ENCODE assay signal across 8 cellular contexts in the genomic region with DNA sequence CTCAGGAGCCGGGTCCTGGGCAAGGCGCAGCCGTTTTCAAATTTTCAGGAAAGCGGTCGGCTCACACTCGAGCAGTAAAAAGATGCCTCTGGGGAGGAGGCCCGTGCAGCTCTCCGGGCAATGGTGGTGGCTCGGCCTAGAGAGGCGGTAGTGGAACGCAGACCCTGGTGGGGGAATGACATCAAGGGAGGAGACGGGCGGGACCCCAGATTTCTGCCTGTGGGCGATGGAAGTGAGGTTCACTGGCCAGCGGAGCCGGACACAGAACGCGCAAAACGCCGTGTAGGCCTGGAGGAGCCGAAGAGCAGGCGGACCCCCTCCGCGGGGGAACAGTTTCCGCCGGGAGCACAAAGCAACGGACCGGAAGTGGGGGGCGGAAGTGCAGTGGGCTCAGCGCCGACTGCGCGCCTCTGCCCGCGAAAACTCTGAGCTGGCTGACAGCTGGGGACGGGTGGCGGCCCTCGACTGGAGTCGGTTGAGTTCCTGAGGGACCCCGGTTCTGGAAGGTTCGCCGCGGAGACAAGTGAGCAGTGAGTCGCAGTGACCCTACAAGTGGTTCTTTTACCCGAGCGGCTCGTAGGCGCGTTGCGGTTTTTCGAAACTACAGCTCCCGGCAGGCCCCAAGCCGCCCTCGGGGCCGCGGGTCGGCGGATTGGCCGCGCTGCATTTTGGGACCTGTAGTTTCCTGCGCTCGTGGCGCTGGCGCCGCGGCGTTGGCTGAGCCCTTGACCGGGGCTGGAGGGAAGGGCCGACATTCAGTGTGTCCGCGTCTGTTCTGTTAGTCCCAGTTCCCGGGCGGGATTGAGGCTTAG. TPM values are rescaled to one million over a fixed set of nuclear protein-coding genes. Genes with fewer than 3 reads are reported as not detected.
DNase-seq lines count a peak whose midpoint lies in the region; ATAC-seq and TF ChIP-seq lines count a peak whose summit lies in the region.

A gene with protein sequence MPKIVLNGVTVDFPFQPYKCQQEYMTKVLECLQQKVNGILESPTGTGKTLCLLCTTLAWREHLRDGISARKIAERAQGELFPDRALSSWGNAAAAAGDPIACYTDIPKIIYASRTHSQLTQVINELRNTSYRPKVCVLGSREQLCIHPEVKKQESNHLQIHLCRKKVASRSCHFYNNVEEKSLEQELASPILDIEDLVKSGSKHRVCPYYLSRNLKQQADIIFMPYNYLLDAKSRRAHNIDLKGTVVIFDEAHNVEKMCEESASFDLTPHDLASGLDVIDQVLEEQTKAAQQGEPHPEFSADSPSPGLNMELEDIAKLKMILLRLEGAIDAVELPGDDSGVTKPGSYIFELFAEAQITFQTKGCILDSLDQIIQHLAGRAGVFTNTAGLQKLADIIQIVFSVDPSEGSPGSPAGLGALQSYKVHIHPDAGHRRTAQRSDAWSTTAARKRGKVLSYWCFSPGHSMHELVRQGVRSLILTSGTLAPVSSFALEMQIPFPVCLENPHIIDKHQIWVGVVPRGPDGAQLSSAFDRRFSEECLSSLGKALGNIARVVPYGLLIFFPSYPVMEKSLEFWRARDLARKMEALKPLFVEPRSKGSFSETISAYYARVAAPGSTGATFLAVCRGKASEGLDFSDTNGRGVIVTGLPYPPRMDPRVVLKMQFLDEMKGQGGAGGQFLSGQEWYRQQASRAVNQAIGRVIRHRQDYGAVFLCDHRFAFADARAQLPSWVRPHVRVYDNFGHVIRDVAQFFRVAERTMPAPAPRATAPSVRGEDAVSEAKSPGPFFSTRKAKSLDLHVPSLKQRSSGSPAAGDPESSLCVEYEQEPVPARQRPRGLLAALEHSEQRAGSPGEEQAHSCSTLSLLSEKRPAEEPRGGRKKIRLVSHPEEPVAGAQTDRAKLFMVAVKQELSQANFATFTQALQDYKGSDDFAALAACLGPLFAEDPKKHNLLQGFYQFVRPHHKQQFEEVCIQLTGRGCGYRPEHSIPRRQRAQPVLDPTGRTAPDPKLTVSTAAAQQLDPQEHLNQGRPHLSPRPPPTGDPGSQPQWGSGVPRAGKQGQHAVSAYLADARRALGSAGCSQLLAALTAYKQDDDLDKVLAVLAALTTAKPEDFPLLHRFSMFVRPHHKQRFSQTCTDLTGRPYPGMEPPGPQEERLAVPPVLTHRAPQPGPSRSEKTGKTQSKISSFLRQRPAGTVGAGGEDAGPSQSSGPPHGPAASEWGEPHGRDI (N-terminal part only) (plus strand): TSS at position 376 of the 812 bp plus-strand sequence. CDS start 1,091 bp downstream, outside the sequence.

- ATAC-seq in GM21526 (IDR thresholded peaks at IDR 0.05; ENCODE audit: low FRiP score, unreplicated experiment), result peak; percentile 57

- H3K4me1 ChIP-seq in mononuclear cell (ENCODE audit: insufficient read depth, low read length), result peaks cover 32% of the 10 kb centered on the region

- no peaks in the 10 kb centered on the region for H3K9me3 ChIP-seq in mononuclear cell (ENCODE audit: low read depth, low read length)

- no peaks in the 10 kb centered on the region for H3K27me3 ChIP-seq in mononuclear cell (ENCODE audit: insufficient read depth, low read length)

- TF ChIP-seq CTCF in epithelial cell of esophagus (IDR thresholded peaks at IDR 0.05; ENCODE audit: insufficient read depth, low read depth, low read length, missing control alignments), result no peak

- DNase-seq in DMS 273 (lab: John Stamatoyannopoulos, UW; ENCODE audit: unreplicated experiment), result peak; percentile 96
- DNase-seq in HuH-7.5 (ENCODE audit: low spot score), result peak; percentile 99
- peak; percentile 95 for DNase-seq in OCI-M1 (lab: John Stamatoyannopoulos, UW)
- peak; percentile 88 for DNase-seq in activated T-cell treated with anti-CD3 and anti-CD28 coated beads for 24 hours (ENCODE audit: low read depth)
- peak; percentile 94 for DNase-seq in epithelial cell of esophagus (ENCODE audit: low read depth)
- DNase-seq in stimulated activated CD8-positive, alpha-beta memory T cell treated with anti-CD3 and anti-CD28 coated beads, Interleukin-4, amount 100 ng/mL, for 1 hour (ENCODE audit: low read depth in 2 of 2, low spot score in 1 of 2), result peak; percentile 77 to 80

- H3K4me3 ChIP-seq in epithelial cell of esophagus (ENCODE audit: low read length) (peak within 1 kb of the TSS; percentile 93), mononuclear cell (ENCODE audit: low read length) (peak within 1 kb of the TSS; percentile 87)

RNA-seq across cellular contexts. Expression of the gene that starts here (rescaled TPM):
- 5.7 TPM for total RNA-seq in mononuclear cell

Comparison
In these comparisons a context has a peak if more than half of its experiments do, and no peak if none do; other contexts are left out.
1. Peak in every context shown above with its lines: DNase-seq, ATAC-seq and H3K4me3 ChIP-seq.